23 cellular contexts compared by ENCODE assay signal in the genomic region with DNA sequence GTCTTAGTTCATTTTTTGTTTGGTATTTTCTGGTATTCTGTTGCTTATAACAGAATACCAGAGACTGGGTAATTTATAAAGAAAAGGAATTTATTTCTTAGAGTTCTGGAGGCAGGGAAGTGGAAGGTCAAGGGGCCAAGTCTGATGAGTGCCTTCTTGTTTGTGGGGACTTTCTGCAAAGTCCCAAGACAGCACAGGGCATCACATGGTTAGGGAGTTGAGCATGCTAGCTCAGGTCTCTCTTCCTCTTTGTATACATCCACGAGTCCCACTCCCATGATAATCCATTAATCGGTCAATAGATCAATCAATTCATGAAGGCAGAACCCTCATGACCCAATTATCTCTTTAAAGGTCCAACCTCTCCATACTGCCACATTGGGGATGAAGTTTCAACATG.
"Had no signal": no experiment of that assay in that cellular context is flagged by ENCODE, and none has a peak within 500 bp of the region (broad histone marks: within the 10 kb centered on the region; RNA-seq: fewer than 3 reads in every experiment).

No MANE protein-coding gene starts in this region.

- H3K4me3 ChIP-seq: colonic mucosa, esophagus squamous epithelium, gastrocnemius medialis, heart right ventricle, left lung, lower lobe of right lung had no signal

- H3K27ac ChIP-seq: colonic mucosa, epithelial cell of prostate, esophagus squamous epithelium, gastrocnemius medialis, heart right ventricle, left lung, lower lobe of right lung had no signal

- H3K27me3 ChIP-seq: colonic mucosa, esophagus squamous epithelium, gastrocnemius medialis, left lung had no signal

- H3K4me3 Mint-ChIP-seq: dendritic cell treated with granulocyte-macrophage colony-stimulating factor and Interleukin-4, amounts not matched to agents 40 ng/mL and 50 ng/mL, for 4 days; effector memory CD8-positive, alpha-beta T cell; endodermal cell had no signal

- H3K9me3 ChIP-seq: colonic mucosa, esophagus squamous epithelium, gastrocnemius medialis, heart right ventricle, left lung, lower lobe of right lung had no signal

- H3K9me3 Mint-ChIP-seq: dendritic cell treated with granulocyte-macrophage colony-stimulating factor and Interleukin-4, amounts not matched to agents 40 ng/mL and 50 ng/mL, for 4 days; effector memory CD8-positive, alpha-beta T cell had no signal

- H3K36me3 ChIP-seq: colonic mucosa, gastrocnemius medialis had no signal

- H3K4me1 Mint-ChIP-seq: endodermal cell had no signal

- H3K27ac Mint-ChIP-seq: dendritic cell treated with granulocyte-macrophage colony-stimulating factor and Interleukin-4, amounts not matched to agents 40 ng/mL and 50 ng/mL, for 4 days; effector memory CD8-positive, alpha-beta T cell; endodermal cell had no signal

- ATAC-seq: effector memory CD8-positive, alpha-beta T cell; esophagus mucosa; gastrocnemius medialis; heart right ventricle; left cardiac atrium; left lung; left ventricle myocardium superior; lower lobe of right lung had no signal

- DNase-seq: colonic mucosa; cortex of kidney; effector CD8-positive, alpha-beta T cell; effector memory CD8-positive, alpha-beta T cell; endodermal cell; erythroblast; esophagus squamous epithelium; foreskin fibroblast; foreskin melanocyte; gastrocnemius medialis; glutamatergic neuron; head of caudate nucleus; heart right ventricle; hippocampal formation; left cardiac atrium; left lung; left ventricle myocardium superior; lower lobe of right lung; mesendoderm; midbrain had no signal

- H3K4me1 ChIP-seq: colonic mucosa, esophagus squamous epithelium, lower lobe of right lung had no signal

- H3K27me3 Mint-ChIP-seq: dendritic cell treated with granulocyte-macrophage colony-stimulating factor and Interleukin-4, amounts not matched to agents 40 ng/mL and 50 ng/mL, for 4 days had no signal
